Comparison of ENCODE assay signal across 8 cellular contexts in the genomic region with DNA sequence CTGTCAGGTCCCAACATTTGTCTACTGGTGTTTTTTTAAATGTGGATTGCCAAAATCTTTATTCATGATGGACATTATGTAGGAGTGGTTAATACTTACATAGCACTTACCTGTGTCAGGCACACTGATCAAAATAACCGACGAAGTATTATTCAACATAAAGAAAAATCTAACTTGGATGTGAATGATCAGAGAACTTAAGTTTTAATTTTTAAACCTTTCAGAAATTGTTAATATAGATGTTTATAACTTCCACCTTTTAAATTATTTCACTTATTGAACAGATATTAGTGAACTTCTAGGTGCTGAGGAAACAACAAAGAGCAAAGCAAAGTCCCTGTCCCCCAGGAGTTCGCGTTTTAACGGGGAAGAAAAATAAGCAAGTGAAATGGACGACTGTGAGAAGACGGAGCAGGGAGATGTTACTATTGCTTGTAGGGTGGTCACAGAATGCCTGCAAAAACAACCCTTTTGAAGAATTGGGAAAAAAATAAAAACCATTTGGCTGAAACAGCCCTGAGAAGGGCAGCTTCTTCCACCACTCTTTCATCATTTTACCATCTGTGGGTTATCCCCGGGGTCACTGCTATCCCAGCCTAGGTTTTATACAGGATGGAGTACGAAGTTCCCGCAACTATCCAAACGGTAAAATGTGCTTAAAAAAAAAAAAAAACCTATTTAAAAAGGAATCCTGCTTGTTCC. TPM values are rescaled to one million over a fixed set of nuclear protein-coding genes. Genes with fewer than 3 reads are reported as not detected.
A peak's percentile ranks its signal among the peaks of the same experiment; 100 is the strongest.
DNase-seq lines count a peak whose midpoint lies in the region; ATAC-seq and TF ChIP-seq lines count a peak whose summit lies in the region.

No MANE protein-coding gene starts in this region.

- H3K27me3 ChIP-seq in rectal smooth muscle tissue (ENCODE audit: control insufficient read depth, insufficient read depth, low read length): no peaks in the 10 kb centered on the region

- H3K9ac ChIP-seq in rectal smooth muscle tissue (ENCODE audit: low read length): peak overlapping the region; percentile 6

- H3K4me3 Mint-ChIP-seq in activated CD8-positive, alpha-beta memory T cell treated with anti-CD3 and anti-CD28 coated beads, Interleukin-2, amount 10 ng/mL, durations not matched to agents 7 days and 5 days: peak overlapping the region; percentile 76

- H3K4me1 ChIP-seq in rectal smooth muscle tissue (ENCODE audit: control insufficient read depth, insufficient read depth, low read length): peaks cover 5% of the 10 kb centered on the region

- H3K4me3 ChIP-seq in rectal smooth muscle tissue (ENCODE audit: low read length): peak overlapping the region; percentile 51

- CTCF ChIA-PET in activated CD8-positive, alpha-beta memory T cell treated with anti-CD3 and anti-CD28 coated beads, Interleukin-2, amount 10 ng/mL, durations not matched to agents 7 days and 5 days (lab: Charles Lee): interaction anchor here (0.6 to 0.9 kb wide), 3 partner anchors 12 to 126 kb away, joined by 3 to 4 read pairs (median 4); partner anchors contain the start of gene RPS27L

- DNase-seq in activated CD8-positive, alpha-beta memory T cell treated with anti-CD3 and anti-CD28 coated beads, Interleukin-2, amount 10 ng/mL, durations not matched to agents 7 days and 5 days: no peak
- DNase-seq in activated CD8-positive, alpha-beta memory T cell treated with anti-CD3 and anti-CD28 coated beads, Interleukin-2, amount 50 U/mL, for 48 hours: no peak
- DNase-seq in fibroblast of the conjunctiva (ENCODE audit: low read depth) (peak; percentile 24), C1 segment of cervical spinal cord (lab: John Stamatoyannopoulos, UW) (no peak)
- DNase-seq in stimulated activated CD4-positive, alpha-beta T cell treated with anti-CD3 and anti-CD28 coated beads, Interleukin-12 subunit alpha, Interleukin-12 subunit beta, amount 100 ng/mL, for 4 hours: no peak

- no peak for ATAC-seq in activated CD8-positive, alpha-beta memory T cell treated with anti-CD3 and anti-CD28 coated beads, Interleukin-2, amount 10 ng/mL, durations not matched to agents 7 days and 5 days
- ATAC-seq in SK-N-SH treated with all-trans-retinoic acid at 6 μM for 48 hours: peak; percentile 56
- no peak for ATAC-seq in GM21390 (IDR thresholded peaks at IDR 0.05; ENCODE audit: unreplicated experiment)

- peak overlapping the region; percentile 72 for H3K27ac ChIP-seq in rectal smooth muscle tissue (ENCODE audit: low read depth, low read length)

- peaks cover 37% of the 10 kb centered on the region for H3K4me1 Mint-ChIP-seq in activated CD8-positive, alpha-beta memory T cell treated with anti-CD3 and anti-CD28 coated beads, Interleukin-2, amount 10 ng/mL, durations not matched to agents 7 days and 5 days

- peak overlapping the region; percentile 72 for H3K27ac Mint-ChIP-seq in activated CD8-positive, alpha-beta memory T cell treated with anti-CD3 and anti-CD28 coated beads, Interleukin-2, amount 10 ng/mL, durations not matched to agents 7 days and 5 days

- H3K27me3 Mint-ChIP-seq in activated CD8-positive, alpha-beta memory T cell treated with anti-CD3 and anti-CD28 coated beads, Interleukin-2, amount 10 ng/mL, durations not matched to agents 7 days and 5 days: no peaks in the 10 kb centered on the region

- peaks cover 14% of the 10 kb centered on the region for H3K36me3 Mint-ChIP-seq in activated CD8-positive, alpha-beta memory T cell treated with anti-CD3 and anti-CD28 coated beads, Interleukin-2, amount 10 ng/mL, durations not matched to agents 7 days and 5 days

- no peaks in the 10 kb centered on the region for H3K9me3 Mint-ChIP-seq in activated CD8-positive, alpha-beta memory T cell treated with anti-CD3 and anti-CD28 coated beads, Interleukin-2, amount 10 ng/mL, durations not matched to agents 7 days and 5 days (ENCODE audit: low read depth)

- no peaks in the 10 kb centered on the region for H3K36me3 ChIP-seq in rectal smooth muscle tissue (ENCODE audit: control insufficient read depth, insufficient read depth, low read length)

TF ChIP-seq in SK-N-SH treated with all-trans-retinoic acid at 6 μM for 48 hours, 23 proteins besides CTCF, POLR2A, EP300 and RAD21 (continues in another document):
- TF ChIP-seq ESRRG (CRISPR knock-in tag; IDR thresholded peaks at IDR 0.05) (no peak), PPARA (CRISPR knock-in tag; IDR thresholded peaks at IDR 0.05; ENCODE audit: borderline replicate concordance) (no peak), ISL1 (CRISPR knock-in tag; IDR thresholded peaks at IDR 0.05) (no peak), TSHZ2 (CRISPR knock-in tag; IDR thresholded peaks at IDR 0.05) (no peak), SNAI2 (CRISPR knock-in tag; IDR thresholded peaks at IDR 0.05) (no peak), ZFP30 (CRISPR knock-in tag; IDR thresholded peaks at IDR 0.05) (no peak), RARB (CRISPR knock-in tag; IDR thresholded peaks at IDR 0.05) (no peak), CSDC2 (CRISPR knock-in tag; IDR thresholded peaks at IDR 0.05) (no peak)
- TF ChIP-seq, protein P1, sequence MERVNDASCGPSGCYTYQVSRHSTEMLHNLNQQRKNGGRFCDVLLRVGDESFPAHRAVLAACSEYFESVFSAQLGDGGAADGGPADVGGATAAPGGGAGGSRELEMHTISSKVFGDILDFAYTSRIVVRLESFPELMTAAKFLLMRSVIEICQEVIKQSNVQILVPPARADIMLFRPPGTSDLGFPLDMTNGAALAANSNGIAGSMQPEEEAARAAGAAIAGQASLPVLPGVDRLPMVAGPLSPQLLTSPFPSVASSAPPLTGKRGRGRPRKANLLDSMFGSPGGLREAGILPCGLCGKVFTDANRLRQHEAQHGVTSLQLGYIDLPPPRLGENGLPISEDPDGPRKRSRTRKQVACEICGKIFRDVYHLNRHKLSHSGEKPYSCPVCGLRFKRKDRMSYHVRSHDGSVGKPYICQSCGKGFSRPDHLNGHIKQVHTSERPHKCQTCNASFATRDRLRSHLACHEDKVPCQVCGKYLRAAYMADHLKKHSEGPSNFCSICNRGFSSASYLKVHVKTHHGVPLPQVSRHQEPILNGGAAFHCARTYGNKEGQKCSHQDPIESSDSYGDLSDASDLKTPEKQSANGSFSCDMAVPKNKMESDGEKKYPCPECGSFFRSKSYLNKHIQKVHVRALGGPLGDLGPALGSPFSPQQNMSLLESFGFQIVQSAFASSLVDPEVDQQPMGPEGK (CRISPR knock-in tag; IDR thresholded peaks at IDR 0.05; ENCODE audit: borderline replicate concordance): no peak
- TF ChIP-seq, protein P2, sequence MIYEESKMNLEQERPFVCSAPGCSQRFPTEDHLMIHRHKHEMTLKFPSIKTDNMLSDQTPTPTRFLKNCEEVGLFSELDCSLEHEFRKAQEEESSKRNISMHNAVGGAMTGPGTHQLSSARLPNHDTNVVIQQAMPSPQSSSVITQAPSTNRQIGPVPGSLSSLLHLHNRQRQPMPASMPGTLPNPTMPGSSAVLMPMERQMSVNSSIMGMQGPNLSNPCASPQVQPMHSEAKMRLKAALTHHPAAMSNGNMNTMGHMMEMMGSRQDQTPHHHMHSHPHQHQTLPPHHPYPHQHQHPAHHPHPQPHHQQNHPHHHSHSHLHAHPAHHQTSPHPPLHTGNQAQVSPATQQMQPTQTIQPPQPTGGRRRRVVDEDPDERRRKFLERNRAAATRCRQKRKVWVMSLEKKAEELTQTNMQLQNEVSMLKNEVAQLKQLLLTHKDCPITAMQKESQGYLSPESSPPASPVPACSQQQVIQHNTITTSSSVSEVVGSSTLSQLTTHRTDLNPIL (CRISPR knock-in tag; IDR thresholded peaks at IDR 0.05; ENCODE audit: low read depth): no peak
- TF ChIP-seq, protein P3, sequence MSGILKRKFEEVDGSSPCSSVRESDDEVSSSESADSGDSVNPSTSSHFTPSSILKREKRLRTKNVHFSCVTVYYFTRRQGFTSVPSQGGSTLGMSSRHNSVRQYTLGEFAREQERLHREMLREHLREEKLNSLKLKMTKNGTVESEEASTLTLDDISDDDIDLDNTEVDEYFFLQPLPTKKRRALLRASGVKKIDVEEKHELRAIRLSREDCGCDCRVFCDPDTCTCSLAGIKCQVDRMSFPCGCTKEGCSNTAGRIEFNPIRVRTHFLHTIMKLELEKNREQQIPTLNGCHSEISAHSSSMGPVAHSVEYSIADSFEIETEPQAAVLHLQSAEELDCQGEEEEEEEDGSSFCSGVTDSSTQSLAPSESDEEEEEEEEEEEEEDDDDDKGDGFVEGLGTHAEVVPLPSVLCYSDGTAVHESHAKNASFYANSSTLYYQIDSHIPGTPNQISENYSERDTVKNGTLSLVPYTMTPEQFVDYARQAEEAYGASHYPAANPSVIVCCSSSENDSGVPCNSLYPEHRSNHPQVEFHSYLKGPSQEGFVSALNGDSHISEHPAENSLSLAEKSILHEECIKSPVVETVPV (CRISPR knock-in tag; IDR thresholded peaks at IDR 0.05): no peak

RNA-seq across cellular contexts. Expression of gene APH1B, which starts 0.9 kb away (rescaled TPM):
- 10 to 100 TPM; 12.3 to 13.0 TPM for total RNA-seq in activated CD8-positive, alpha-beta memory T cell treated with anti-CD3 and anti-CD28 coated beads, Interleukin-2, amount 10 ng/mL, durations not matched to agents 7 days and 5 days
